ENCODE assay signal across 11 cellular contexts in the genomic region with DNA sequence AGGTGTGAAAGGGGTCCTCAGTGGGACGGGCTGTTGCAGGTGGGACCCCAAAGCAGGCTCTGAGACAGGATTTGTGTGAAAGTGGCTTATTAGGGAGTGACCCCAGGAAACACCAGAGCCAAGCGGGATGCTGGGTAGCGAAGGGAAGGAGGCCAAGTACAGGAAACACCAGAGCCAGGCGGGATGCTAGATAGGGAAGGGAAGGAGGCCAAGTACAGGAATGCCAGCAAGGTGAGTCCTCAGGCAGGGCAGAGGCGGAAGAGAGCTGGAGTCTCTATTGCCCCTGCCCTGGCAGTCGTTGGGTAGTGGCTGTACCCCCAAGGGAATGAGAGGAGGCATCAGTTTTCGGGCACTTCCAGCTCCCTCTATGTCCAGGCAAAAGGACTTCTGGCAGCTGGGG. TPM values are rescaled to one million over a fixed set of nuclear protein-coding genes. Genes with fewer than 3 reads are reported as not detected.
"Had no signal": no experiment of that assay in that cellular context is flagged by ENCODE, and none has a peak within 500 bp of the region (broad histone marks: within the 10 kb centered on the region; RNA-seq: fewer than 3 reads in every experiment).

No MANE protein-coding gene starts in this region.

- ATAC-seq: stimulated activated naive CD8-positive, alpha-beta T cell treated with anti-CD3 and anti-CD28 coated beads, Interleukin-15, amount 100 ng/mL, for 72 hours had no signal

- H3K36me3 ChIP-seq: breast epithelium, ovary, thoracic aorta had no signal

- H3K9me3 ChIP-seq: breast epithelium, ovary, thoracic aorta had no signal

- H3K4me1 ChIP-seq: breast epithelium had no signal

- H3K4me3 ChIP-seq: breast epithelium, ovary, thoracic aorta had no signal

- H3K27me3 ChIP-seq: breast epithelium, ovary had no signal

- DNase-seq: activated CD4-positive, alpha-beta T cell treated with anti-CD3 and anti-CD28 coated beads, Interleukin-2, amount 50 U/mL, for 4 hours; activated naive CD8-positive, alpha-beta T cell treated with anti-CD3 and anti-CD28 coated beads for 36 hours; activated T-cell treated with anti-CD3 and anti-CD28 coated beads, Interleukin-2, amount 50 U/mL, for 1 hour; hippocampal formation; ovary; stimulated activated CD4-positive, alpha-beta T cell treated with anti-CD3 and anti-CD28 coated beads, Interleukin-15, amount 100 ng/mL, for 24 hours; stimulated activated CD4-positive, alpha-beta T cell treated with anti-CD3 and anti-CD28 coated beads, Interleukin-4, amount 100 ng/mL, for 24 hours; stimulated activated naive CD8-positive, alpha-beta T cell treated with anti-CD3 and anti-CD28 coated beads, Interleukin-15, amount 100 ng/mL, for 72 hours; SW 1271 had no signal

RNA-seq across cellular contexts. Expression of a gene that starts 30.5 kb away (rescaled TPM):
- total RNA-seq: activated naive CD8-positive, alpha-beta T cell treated with anti-CD3 and anti-CD28 coated beads for 36 hours had no signal
